Comparison of ENCODE assay signal across 8 cellular contexts in genomic region chr11:68142028-68142412, GRCh38. TPM values are rescaled to one million over a fixed set of nuclear protein-coding genes. Genes with fewer than 3 reads are reported as not detected.
DNase-seq lines count a peak whose midpoint lies in the region; ATAC-seq and TF ChIP-seq lines count a peak whose summit lies in the region.

No MANE protein-coding gene starts in this region.

- no peak overlapping the region for H2BK120ac ChIP-seq in trophoblast cell (ENCODE audit: insufficient read depth, low read length, poor library complexity)

- H2BK5ac ChIP-seq in trophoblast cell (ENCODE audit: low read depth, low read length, poor library complexity): no peak overlapping the region

- TF ChIP-seq CTCF in GM13976 (IDR thresholded peaks at IDR 0.05; ENCODE audit: borderline replicate concordance, control extremely low read depth, extremely low read depth, insufficient read depth, missing control alignments): no peak

- H3K4me1 Mint-ChIP-seq in central memory CD8-positive, alpha-beta T cell: no peaks in the 10 kb centered on the region

- H3K36me3 ChIP-seq in trophoblast cell (ENCODE audit: control insufficient read depth in 1 of 2, insufficient read depth in 2 of 2, low read length in 2 of 2): no peaks in the 10 kb centered on the region
- no peaks in the 10 kb centered on the region for H3K36me3 ChIP-seq in H7 (replicated peaks; ENCODE audit: control insufficient read depth, insufficient read depth, low read length)

- H3K79me2 ChIP-seq in trophoblast cell (ENCODE audit: control insufficient read depth, insufficient read depth, low read length, poor library complexity): no peaks in the 10 kb centered on the region

- no peak overlapping the region for H3K9ac ChIP-seq in trophoblast cell (ENCODE audit: low read length)

- no peak overlapping the region for H3K14ac ChIP-seq in trophoblast cell (ENCODE audit: low read length)

- peaks cover 9% of the 10 kb centered on the region for H3K27me3 Mint-ChIP-seq in central memory CD8-positive, alpha-beta T cell

- H3K79me1 ChIP-seq in trophoblast cell (ENCODE audit: low read length): no peaks in the 10 kb centered on the region

- no CpG with 5 or more reads among the region's 13 CpGs for WGBS in trophoblast cell (ENCODE audit: extremely low coverage, insufficient coverage, insufficient read length)

- no peak overlapping the region for H4K12ac ChIP-seq in trophoblast cell (ENCODE audit: low read depth, low read length)

- H3K27ac Mint-ChIP-seq in central memory CD8-positive, alpha-beta T cell (ENCODE audit: low read depth): peak overlapping the region; percentile 46

- no peak overlapping the region for H3K18ac ChIP-seq in trophoblast cell (ENCODE audit: low read length)

- H3K27me3 ChIP-seq in trophoblast cell (ENCODE audit: insufficient read depth, low read length) (no peaks in the 10 kb centered on the region), H7 (ENCODE audit: control insufficient read depth, insufficient read depth, low read length) (no peaks in the 10 kb centered on the region)

- H2AK5ac ChIP-seq in trophoblast cell (ENCODE audit: low read length): no peak overlapping the region

- H3K23ac ChIP-seq in trophoblast cell (ENCODE audit: low read length): no peak overlapping the region

- DNase-seq in GM13976 (ENCODE audit: low spot score) (peak; percentile 56), T-helper 2 cell (peak in 3 of 5 experiments; percentile 4 to 30 (median 8)), NCI-H510A treated with DMSO at 0.1 percent for 48 hours (lab: John Stamatoyannopoulos, UW) (no peak), trophoblast cell (no peak), H7 (no peak), NCI-H2171 treated with DMSO at 0.1 percent for 48 hours (lab: John Stamatoyannopoulos, UW) (no peak)
- DNase-seq in central memory CD8-positive, alpha-beta T cell (ENCODE audit: low spot score in 2 of 2): no peak
- peak; percentile 10 to 28 (median 18) for DNase-seq in stimulated activated CD4-positive, alpha-beta T cell treated with anti-CD3 and anti-CD28 coated beads, TNF-alpha, amount 100 ng/mL, for 4 hours (ENCODE audit: low read depth in 3 of 3)

- ATAC-seq in central memory CD8-positive, alpha-beta T cell (replicated peaks; ENCODE audit: extremely low read depth, poor library complexity, severe bottlenecking): peak; percentile 28

- in situ Hi-C loops in GM13976 (cut with MboI; ENCODE audit: low sequenced_read_pairs, unreplicated experiment): no loop called here

- no peaks in the 10 kb centered on the region for H3K9me3 Mint-ChIP-seq in central memory CD8-positive, alpha-beta T cell

- H2AFZ ChIP-seq in trophoblast cell (ENCODE audit: insufficient read depth, low read length, poor library complexity): no peak overlapping the region

- H4K91ac ChIP-seq in trophoblast cell (ENCODE audit: low read depth, low read length): no peak overlapping the region

- H3K4me3 ChIP-seq in trophoblast cell (ENCODE audit: low read depth, low read length): no peak overlapping the region
- H3K4me3 ChIP-seq in H7 (ENCODE audit: insufficient read depth, low read depth, low read length): no peak overlapping the region

- H2BK12ac ChIP-seq in trophoblast cell (ENCODE audit: low read length): no peak overlapping the region

- no peak overlapping the region for H3K4me2 ChIP-seq in trophoblast cell (ENCODE audit: low read length)

- no peak overlapping the region for H3K27ac ChIP-seq in trophoblast cell (ENCODE audit: low read depth, low read length)

- no peak overlapping the region for H3K4ac ChIP-seq in trophoblast cell (ENCODE audit: low read depth, low read length)

- no peaks in the 10 kb centered on the region for H3K4me1 ChIP-seq in trophoblast cell (ENCODE audit: control insufficient read depth in 1 of 2, insufficient read depth in 2 of 2, low read length in 2 of 2)

- H3K9me3 ChIP-seq in trophoblast cell (ENCODE audit: insufficient read depth, low read depth, low read length): no peaks in the 10 kb centered on the region

- H4K8ac ChIP-seq in trophoblast cell (ENCODE audit: low read depth, low read length): no peak overlapping the region

- no peak overlapping the region for H3K4me3 Mint-ChIP-seq in central memory CD8-positive, alpha-beta T cell

- H3K36me3 Mint-ChIP-seq in central memory CD8-positive, alpha-beta T cell (ENCODE audit: insufficient read depth): no peaks in the 10 kb centered on the region

RNA-seq across cellular contexts. Expression of gene CHKA, which starts 20.8 kb away (rescaled TPM):
- 26.7 TPM in 2 replicates for polyA plus RNA-seq in trophoblast cell (2013)
- total RNA-seq in H7 (2014; rRNA removed; shearing (Covaris generic)): 28.4 and 36.1 TPM in 2 replicates

Comparison
In these comparisons a context has a peak if more than half of its experiments do, and no peak if none do; other contexts are left out.
1. DNase-seq: peak in GM13976 (single experiment), T-helper 2 cell (3 of 5) and stimulated activated CD4-positive, alpha-beta T cell treated with anti-CD3 and anti-CD28 coated beads, TNF-alpha, amount 100 ng/mL, for 4 hours (3 of 3); none in central memory CD8-positive, alpha-beta T cell (0 of 2), NCI-H510A treated with DMSO at 0.1 percent for 48 hours (single experiment), trophoblast cell (0 of 2), H7 (single experiment) and NCI-H2171 treated with DMSO at 0.1 percent for 48 hours (single experiment).